ENCODE assay signal across 16 cellular contexts in the genomic region with DNA sequence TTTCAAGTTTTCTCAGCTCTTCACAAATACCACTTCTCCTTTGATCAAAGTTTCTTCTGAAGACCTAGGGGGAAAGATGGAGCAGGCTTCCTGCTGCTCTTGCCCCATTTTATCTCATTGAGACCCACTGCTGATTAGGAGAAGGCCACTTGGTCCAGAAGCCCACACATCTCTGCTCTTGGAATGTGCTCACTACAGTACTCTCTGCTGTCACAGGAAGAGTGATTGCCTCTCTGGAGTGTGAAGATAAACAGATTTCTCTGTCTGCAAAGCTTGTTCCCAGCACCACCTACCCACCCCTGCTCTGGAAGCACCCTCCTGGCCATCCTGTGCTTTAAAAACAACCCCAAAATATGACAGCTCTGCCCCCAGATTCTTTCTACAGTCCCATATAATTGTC. TPM values are rescaled to one million over a fixed set of nuclear protein-coding genes. Genes with fewer than 3 reads are reported as not detected.
DNase-seq lines count a peak whose midpoint lies in the region; ATAC-seq and TF ChIP-seq lines count a peak whose summit lies in the region.
"Had no signal": no experiment of that assay in that cellular context is flagged by ENCODE, and none has a peak within 500 bp of the region (broad histone marks: within the 10 kb centered on the region; RNA-seq: fewer than 3 reads in every experiment).

No MANE protein-coding gene starts in this region.

- H3K9me3 Mint-ChIP-seq in endodermal cell (peaks cover 3% of the 10 kb centered on the region), nephron progenitor cell (peaks cover 17% of the 10 kb centered on the region)
- no peaks in the 10 kb centered on the region for H3K9me3 Mint-ChIP-seq in activated CD4-positive, alpha-beta T cell treated with anti-CD3 and anti-CD28 coated beads, Interleukin-2, amount 10 ng/mL, durations not matched to agents 24 days and 14 days

- ATAC-seq in Right ventricle myocardium superior (ENCODE audit: poor library complexity): no peak

- H3K27me3 ChIP-seq in cardiac muscle cell (no peaks in the 10 kb centered on the region), endodermal cell (ENCODE audit: control insufficient read depth, insufficient read depth, low read length, poor library complexity, severe bottlenecking) (peaks cover 9% of the 10 kb centered on the region)
- H3K27me3 ChIP-seq: Peyer's patch had no signal

- H3K9ac ChIP-seq in endodermal cell (ENCODE audit: extremely low read depth, low read length, poor library complexity, severe bottlenecking): no peak overlapping the region
- H3K9ac ChIP-seq: KMS-11 had no signal

- H3K9me3 ChIP-seq in cardiac muscle cell (ENCODE audit: low read depth): no peaks in the 10 kb centered on the region
- H3K9me3 ChIP-seq in endodermal cell (ENCODE audit: control insufficient read depth, low read length): no peaks in the 10 kb centered on the region
- H3K9me3 ChIP-seq: Peyer's patch had no signal

- H3K27ac ChIP-seq in cardiac muscle cell (peak overlapping the region; percentile 88), endodermal cell (ENCODE audit: low read depth, low read length) (no peak overlapping the region)
- H3K27ac ChIP-seq: KMS-11, Peyer's patch had no signal

- H3K4me1 Mint-ChIP-seq in endodermal cell: peaks cover 28% of the 10 kb centered on the region
- peaks cover 58% of the 10 kb centered on the region for H3K4me1 Mint-ChIP-seq in nephron progenitor cell
- no peaks in the 10 kb centered on the region for H3K4me1 Mint-ChIP-seq in activated CD4-positive, alpha-beta T cell treated with anti-CD3 and anti-CD28 coated beads, Interleukin-2, amount 10 ng/mL, durations not matched to agents 24 days and 14 days

- H3K27me3 Mint-ChIP-seq in endodermal cell (ENCODE audit: insufficient read depth) (peaks cover 49% of the 10 kb centered on the region), nephron progenitor cell (ENCODE audit: low read depth, poor library complexity) (peaks cover 2% of the 10 kb centered on the region)
- H3K27me3 Mint-ChIP-seq in activated CD4-positive, alpha-beta T cell treated with anti-CD3 and anti-CD28 coated beads, Interleukin-2, amount 10 ng/mL, durations not matched to agents 24 days and 14 days: peaks cover 10% of the 10 kb centered on the region

- H3K4me3 Mint-ChIP-seq in endodermal cell (no peak overlapping the region), nephron progenitor cell (peak overlapping the region; percentile 61)
- no peak overlapping the region for H3K4me3 Mint-ChIP-seq in activated CD4-positive, alpha-beta T cell treated with anti-CD3 and anti-CD28 coated beads, Interleukin-2, amount 10 ng/mL, durations not matched to agents 24 days and 14 days

- no peaks in the 10 kb centered on the region for H3K36me3 ChIP-seq in cardiac muscle cell
- H3K36me3 ChIP-seq in endodermal cell (ENCODE audit: control insufficient read depth, insufficient read depth, low read length): no peaks in the 10 kb centered on the region
- H3K36me3 ChIP-seq: Peyer's patch had no signal

- TF ChIP-seq CTCF in cardiac muscle cell (IDR thresholded peaks at IDR 0.05; ENCODE audit: low read depth, low read length) (no peak), endodermal cell (conservative IDR thresholded peaks at IDR 0.05) (no peak), nephron progenitor cell (IDR thresholded peaks at IDR 0.05) (no peak), GM10266 (IDR thresholded peaks at IDR 0.05; ENCODE audit: control insufficient read depth, insufficient read depth, low read depth, missing control alignments) (no peak)

- no peaks in the 10 kb centered on the region for H3K36me3 Mint-ChIP-seq in endodermal cell (ENCODE audit: low read depth)
- H3K36me3 Mint-ChIP-seq in nephron progenitor cell (ENCODE audit: low read depth): peaks cover 6% of the 10 kb centered on the region
- no peaks in the 10 kb centered on the region for H3K36me3 Mint-ChIP-seq in activated CD4-positive, alpha-beta T cell treated with anti-CD3 and anti-CD28 coated beads, Interleukin-2, amount 10 ng/mL, durations not matched to agents 24 days and 14 days (ENCODE audit: low read depth)

- H3K4me1 ChIP-seq in cardiac muscle cell (ENCODE audit: low read depth): peaks cover 29% of the 10 kb centered on the region
- peaks cover 3% of the 10 kb centered on the region for H3K4me1 ChIP-seq in endodermal cell (ENCODE audit: control insufficient read depth, insufficient read depth, low read length)
- H3K4me1 ChIP-seq: Peyer's patch had no signal

- H3K27ac Mint-ChIP-seq in endodermal cell (peak overlapping the region; percentile 74), nephron progenitor cell (peak overlapping the region; percentile 98)
- no peak overlapping the region for H3K27ac Mint-ChIP-seq in activated CD4-positive, alpha-beta T cell treated with anti-CD3 and anti-CD28 coated beads, Interleukin-2, amount 10 ng/mL, durations not matched to agents 24 days and 14 days

- DNase-seq in cardiac muscle cell (ENCODE audit: low read depth in 1 of 2, low spot score in 1 of 2) (peak in 1 of 2 donors; percentile 64), Right ventricle myocardium superior (no peak), endodermal cell (peak; percentile 55), nephron progenitor cell (peak; percentile 15), GM10266 (ENCODE audit: extremely low spot score) (no peak), SIG-M5 treated with dmso at 0.1 percent for 504 hours (lab: John Stamatoyannopoulos, UW; ENCODE audit: unreplicated experiment) (no peak), cortex of kidney (lab: John Stamatoyannopoulos, UW) (no peak)
- DNase-seq in activated CD4-positive, alpha-beta T cell treated with anti-CD3 and anti-CD28 coated beads, Interleukin-2, amount 10 ng/mL, durations not matched to agents 24 days and 14 days: no peak
- DNase-seq: C1 segment of cervical spinal cord, HCEC 1CT, NCI-H1092, NCI-H345, NCI-H748 treated with DMSO at 0.1 percent for 48 hours, Peyer's patch, SIG-M5 had no signal

- intact Hi-C loops in Right ventricle myocardium superior (cut with DNase I): no loop called here
- intact Hi-C loops in activated CD4-positive, alpha-beta T cell treated with anti-CD3 and anti-CD28 coated beads, Interleukin-2, amount 10 ng/mL, durations not matched to agents 24 days and 14 days (cut with micrococcal nuclease): no loop called here

- H3K4me3 ChIP-seq in cardiac muscle cell (no peak overlapping the region), endodermal cell (ENCODE audit: low read length) (no peak overlapping the region)
- H3K4me3 ChIP-seq: Peyer's patch had no signal

RNA-seq across cellular contexts. Expression of gene PRTG, which starts 41.3 kb away (rescaled TPM):
- total RNA-seq in cardiac muscle cell (48.0 and 93.8 TPM in 2 replicates), Right ventricle myocardium superior (0.67 TPM), endodermal cell (10 to 100 TPM; 32.6 to 51.5 TPM)
- polyA plus RNA-seq in cardiac muscle cell: 16.1 and 24.7 TPM in 2 replicates
- polyA plus RNA-seq in endodermal cell (2013, experiment 1 of 2): 105 TPM
- polyA plus RNA-seq in endodermal cell (2013, experiment 2 of 2): 115 TPM
- total RNA-seq in activated CD4-positive, alpha-beta T cell treated with anti-CD3 and anti-CD28 coated beads, Interleukin-2, amount 10 ng/mL, durations not matched to agents 24 days and 14 days: not detected in 2 replicates

Comparison
In these comparisons a context has a peak if more than half of its experiments do, and no peak if none do; other contexts are left out.
1. RNA of gene PRTG, which starts 41.3 kb away (total RNA-seq): 48.0 to 93.8 TPM in cardiac muscle cell and 32.6 to 51.5 TPM in endodermal cell; 0.67 TPM in Right ventricle myocardium superior (single experiment) and not detected in activated CD4-positive, alpha-beta T cell treated with anti-CD3 and anti-CD28 coated beads, Interleukin-2, amount 10 ng/mL, durations not matched to agents 24 days and 14 days; every median in the first group is over 10 times any median in the second.
2. DNase-seq: peak in endodermal cell (single experiment) and nephron progenitor cell (single experiment); none in Right ventricle myocardium superior (single experiment), GM10266 (single experiment), SIG-M5 treated with dmso at 0.1 percent for 504 hours (single experiment), activated CD4-positive, alpha-beta T cell treated with anti-CD3 and anti-CD28 coated beads, Interleukin-2, amount 10 ng/mL, durations not matched to agents 24 days and 14 days (single experiment) and cortex of kidney (single experiment).